Comparison of ENCODE assay signal across 1 cellular context in the genomic region with DNA sequence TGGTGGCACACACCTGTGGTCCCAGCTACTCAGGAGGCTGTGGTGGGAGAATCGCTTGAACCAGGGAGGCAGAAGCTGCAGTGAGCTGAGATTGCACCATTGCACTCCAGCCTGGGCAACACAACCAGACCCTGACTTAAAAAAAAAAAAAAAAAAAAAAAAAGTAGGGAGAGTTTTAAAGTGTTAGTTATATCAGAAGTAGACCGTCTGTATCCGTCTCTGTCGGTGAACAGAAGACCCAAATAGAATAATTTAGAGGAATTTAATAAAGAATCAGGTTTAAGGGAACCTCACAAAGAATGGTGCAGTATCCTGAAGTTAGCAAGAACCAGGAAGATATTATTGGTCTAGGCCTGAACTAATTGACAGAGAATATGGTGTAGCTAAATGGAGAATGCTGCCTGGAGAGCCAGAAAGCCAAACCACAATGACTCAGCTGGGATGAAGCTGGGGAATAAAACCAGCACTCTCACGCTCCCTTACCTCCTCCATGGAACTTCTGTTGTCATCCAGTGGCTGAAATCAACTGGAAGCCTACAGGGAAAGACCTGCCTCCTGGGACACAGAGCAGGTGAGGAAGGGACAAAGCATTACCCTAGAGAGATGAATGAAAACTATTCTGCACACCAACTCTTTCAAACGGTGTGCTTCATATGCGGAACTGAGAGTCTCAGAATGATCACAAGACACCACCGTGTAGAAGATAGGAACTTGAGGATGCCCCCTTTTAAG.
TF ChIP-seq lines count a peak whose summit lies in the region.

No MANE protein-coding gene starts in this region.

TF ChIP-seq in K562, 482 proteins besides CTCF, POLR2A, EP300 and RAD21 (continued from another document and continues in another):
- TF ChIP-seq ZBTB11 (CRISPR knock-in tag; IDR thresholded peaks at IDR 0.05), result no peak
- TF ChIP-seq, protein P1, sequence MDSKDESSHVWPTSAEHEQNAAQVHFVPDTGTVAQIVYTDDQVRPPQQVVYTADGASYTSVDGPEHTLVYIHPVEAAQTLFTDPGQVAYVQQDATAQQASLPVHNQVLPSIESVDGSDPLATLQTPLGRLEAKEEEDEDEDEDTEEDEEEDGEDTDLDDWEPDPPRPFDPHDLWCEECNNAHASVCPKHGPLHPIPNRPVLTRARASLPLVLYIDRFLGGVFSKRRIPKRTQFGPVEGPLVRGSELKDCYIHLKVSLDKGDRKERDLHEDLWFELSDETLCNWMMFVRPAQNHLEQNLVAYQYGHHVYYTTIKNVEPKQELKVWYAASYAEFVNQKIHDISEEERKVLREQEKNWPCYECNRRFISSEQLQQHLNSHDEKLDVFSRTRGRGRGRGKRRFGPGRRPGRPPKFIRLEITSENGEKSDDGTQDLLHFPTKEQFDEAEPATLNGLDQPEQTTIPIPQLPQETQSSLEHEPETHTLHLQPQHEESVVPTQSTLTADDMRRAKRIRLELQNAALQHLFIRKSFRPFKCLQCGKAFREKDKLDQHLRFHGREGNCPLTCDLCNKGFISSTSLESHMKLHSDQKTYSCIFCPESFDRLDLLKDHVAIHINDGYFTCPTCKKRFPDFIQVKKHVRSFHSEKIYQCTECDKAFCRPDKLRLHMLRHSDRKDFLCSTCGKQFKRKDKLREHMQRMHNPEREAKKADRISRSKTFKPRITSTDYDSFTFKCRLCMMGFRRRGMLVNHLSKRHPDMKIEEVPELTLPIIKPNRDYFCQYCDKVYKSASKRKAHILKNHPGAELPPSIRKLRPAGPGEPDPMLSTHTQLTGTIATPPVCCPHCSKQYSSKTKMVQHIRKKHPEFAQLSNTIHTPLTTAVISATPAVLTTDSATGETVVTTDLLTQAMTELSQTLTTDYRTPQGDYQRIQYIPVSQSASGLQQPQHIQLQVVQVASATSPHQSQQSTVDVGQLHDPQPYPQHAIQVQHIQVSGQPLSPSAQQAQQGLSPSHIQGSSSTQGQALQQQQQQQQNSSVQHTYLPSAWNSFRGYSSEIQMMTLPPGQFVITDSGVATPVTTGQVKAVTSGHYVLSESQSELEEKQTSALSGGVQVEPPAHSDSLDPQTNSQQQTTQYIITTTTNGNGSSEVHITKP (IDR thresholded peaks at IDR 0.05; ENCODE audit: partially characterized antibody), result no peak
- TF ChIP-seq ZNF347 (CRISPR knock-in tag; IDR thresholded peaks at IDR 0.05; ENCODE audit: low read depth), result no peak
- no peak for TF ChIP-seq FOXJ2 (tag; IDR thresholded peaks at IDR 0.05)
- TF ChIP-seq C11orf30 (IDR thresholded peaks at IDR 0.05; ENCODE audit: low read depth), result peak; percentile 86
- peak; percentile 80 for TF ChIP-seq MAFG (tag; conservative IDR thresholded peaks at IDR 0.05)
- TF ChIP-seq TSHZ1 (CRISPR knock-in tag; IDR thresholded peaks at IDR 0.05), result no peak
- no peak for TF ChIP-seq TSC22D4 (tag; IDR thresholded peaks at IDR 0.05)
- no peak for TF ChIP-seq SNRNP70 (optimal IDR thresholded peaks at IDR 0.05; ENCODE audit: low read depth, low read length)
- no peak for TF ChIP-seq SNIP1 (IDR thresholded peaks at IDR 0.05; ENCODE audit: low read depth)
- TF ChIP-seq NBN (IDR thresholded peaks at IDR 0.05; ENCODE audit: low read depth), result no peak
- TF ChIP-seq, protein P2, sequence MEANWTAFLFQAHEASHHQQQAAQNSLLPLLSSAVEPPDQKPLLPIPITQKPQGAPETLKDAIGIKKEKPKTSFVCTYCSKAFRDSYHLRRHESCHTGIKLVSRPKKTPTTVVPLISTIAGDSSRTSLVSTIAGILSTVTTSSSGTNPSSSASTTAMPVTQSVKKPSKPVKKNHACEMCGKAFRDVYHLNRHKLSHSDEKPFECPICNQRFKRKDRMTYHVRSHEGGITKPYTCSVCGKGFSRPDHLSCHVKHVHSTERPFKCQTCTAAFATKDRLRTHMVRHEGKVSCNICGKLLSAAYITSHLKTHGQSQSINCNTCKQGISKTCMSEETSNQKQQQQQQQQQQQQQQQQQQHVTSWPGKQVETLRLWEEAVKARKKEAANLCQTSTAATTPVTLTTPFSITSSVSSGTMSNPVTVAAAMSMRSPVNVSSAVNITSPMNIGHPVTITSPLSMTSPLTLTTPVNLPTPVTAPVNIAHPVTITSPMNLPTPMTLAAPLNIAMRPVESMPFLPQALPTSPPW (CRISPR knock-in tag; IDR thresholded peaks at IDR 0.05), result no peak
- no peak for TF ChIP-seq RBM25 (IDR thresholded peaks at IDR 0.05; ENCODE audit: low read depth, low read length, severe bottlenecking)
- TF ChIP-seq HIVEP1 (CRISPR knock-in tag; IDR thresholded peaks at IDR 0.05), result no peak
- TF ChIP-seq ELK3 (CRISPR knock-in tag; IDR thresholded peaks at IDR 0.05), result no peak
- no peak for TF ChIP-seq MBD1 (CRISPR knock-in tag; IDR thresholded peaks at IDR 0.05)
- TF ChIP-seq ARHGAP35 (IDR thresholded peaks at IDR 0.05; ENCODE audit: partially characterized antibody), result no peak
- TF ChIP-seq KAT2B (IDR thresholded peaks at IDR 0.05; ENCODE audit: low read depth, low read length), result no peak
- no peak for TF ChIP-seq PYGO2 (tag; IDR thresholded peaks at IDR 0.05)
- no peak for TF ChIP-seq ZNF696 (CRISPR knock-in tag; conservative IDR thresholded peaks at IDR 0.05)
- TF ChIP-seq, protein P3, sequence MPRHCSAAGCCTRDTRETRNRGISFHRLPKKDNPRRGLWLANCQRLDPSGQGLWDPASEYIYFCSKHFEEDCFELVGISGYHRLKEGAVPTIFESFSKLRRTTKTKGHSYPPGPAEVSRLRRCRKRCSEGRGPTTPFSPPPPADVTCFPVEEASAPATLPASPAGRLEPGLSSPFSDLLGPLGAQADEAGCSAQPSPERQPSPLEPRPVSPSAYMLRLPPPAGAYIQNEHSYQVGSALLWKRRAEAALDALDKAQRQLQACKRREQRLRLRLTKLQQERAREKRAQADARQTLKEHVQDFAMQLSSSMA (CRISPR knock-in tag; IDR thresholded peaks at IDR 0.05), result no peak
- no peak for TF ChIP-seq ZNF3 (CRISPR knock-in tag; IDR thresholded peaks at IDR 0.05)
- 0 out of 2 replicates have a peak, but pooled peaks have one; percentile 24 for TF ChIP-seq CTBP1 (IDR thresholded peaks at IDR 0.05; ENCODE audit: borderline replicate concordance)
- TF ChIP-seq, protein P4, sequence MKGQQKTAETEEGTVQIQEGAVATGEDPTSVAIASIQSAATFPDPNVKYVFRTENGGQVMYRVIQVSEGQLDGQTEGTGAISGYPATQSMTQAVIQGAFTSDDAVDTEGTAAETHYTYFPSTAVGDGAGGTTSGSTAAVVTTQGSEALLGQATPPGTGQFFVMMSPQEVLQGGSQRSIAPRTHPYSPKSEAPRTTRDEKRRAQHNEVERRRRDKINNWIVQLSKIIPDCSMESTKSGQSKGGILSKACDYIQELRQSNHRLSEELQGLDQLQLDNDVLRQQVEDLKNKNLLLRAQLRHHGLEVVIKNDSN (CRISPR knock-in tag; IDR thresholded peaks at IDR 0.05), result no peak
- no peak for TF ChIP-seq ZFP36 (IDR thresholded peaks at IDR 0.05; ENCODE audit: low read depth, low read length, partially characterized antibody)
- no peak for TF ChIP-seq ZNF253 (CRISPR knock-in tag; conservative IDR thresholded peaks at IDR 0.05)
- TF ChIP-seq, protein P5, sequence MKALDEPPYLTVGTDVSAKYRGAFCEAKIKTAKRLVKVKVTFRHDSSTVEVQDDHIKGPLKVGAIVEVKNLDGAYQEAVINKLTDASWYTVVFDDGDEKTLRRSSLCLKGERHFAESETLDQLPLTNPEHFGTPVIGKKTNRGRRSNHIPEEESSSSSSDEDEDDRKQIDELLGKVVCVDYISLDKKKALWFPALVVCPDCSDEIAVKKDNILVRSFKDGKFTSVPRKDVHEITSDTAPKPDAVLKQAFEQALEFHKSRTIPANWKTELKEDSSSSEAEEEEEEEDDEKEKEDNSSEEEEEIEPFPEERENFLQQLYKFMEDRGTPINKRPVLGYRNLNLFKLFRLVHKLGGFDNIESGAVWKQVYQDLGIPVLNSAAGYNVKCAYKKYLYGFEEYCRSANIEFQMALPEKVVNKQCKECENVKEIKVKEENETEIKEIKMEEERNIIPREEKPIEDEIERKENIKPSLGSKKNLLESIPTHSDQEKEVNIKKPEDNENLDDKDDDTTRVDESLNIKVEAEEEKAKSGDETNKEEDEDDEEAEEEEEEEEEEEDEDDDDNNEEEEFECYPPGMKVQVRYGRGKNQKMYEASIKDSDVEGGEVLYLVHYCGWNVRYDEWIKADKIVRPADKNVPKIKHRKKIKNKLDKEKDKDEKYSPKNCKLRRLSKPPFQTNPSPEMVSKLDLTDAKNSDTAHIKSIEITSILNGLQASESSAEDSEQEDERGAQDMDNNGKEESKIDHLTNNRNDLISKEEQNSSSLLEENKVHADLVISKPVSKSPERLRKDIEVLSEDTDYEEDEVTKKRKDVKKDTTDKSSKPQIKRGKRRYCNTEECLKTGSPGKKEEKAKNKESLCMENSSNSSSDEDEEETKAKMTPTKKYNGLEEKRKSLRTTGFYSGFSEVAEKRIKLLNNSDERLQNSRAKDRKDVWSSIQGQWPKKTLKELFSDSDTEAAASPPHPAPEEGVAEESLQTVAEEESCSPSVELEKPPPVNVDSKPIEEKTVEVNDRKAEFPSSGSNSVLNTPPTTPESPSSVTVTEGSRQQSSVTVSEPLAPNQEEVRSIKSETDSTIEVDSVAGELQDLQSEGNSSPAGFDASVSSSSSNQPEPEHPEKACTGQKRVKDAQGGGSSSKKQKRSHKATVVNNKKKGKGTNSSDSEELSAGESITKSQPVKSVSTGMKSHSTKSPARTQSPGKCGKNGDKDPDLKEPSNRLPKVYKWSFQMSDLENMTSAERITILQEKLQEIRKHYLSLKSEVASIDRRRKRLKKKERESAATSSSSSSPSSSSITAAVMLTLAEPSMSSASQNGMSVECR (CRISPR knock-in tag; IDR thresholded peaks at IDR 0.05), result no peak
- TF ChIP-seq, protein P6, sequence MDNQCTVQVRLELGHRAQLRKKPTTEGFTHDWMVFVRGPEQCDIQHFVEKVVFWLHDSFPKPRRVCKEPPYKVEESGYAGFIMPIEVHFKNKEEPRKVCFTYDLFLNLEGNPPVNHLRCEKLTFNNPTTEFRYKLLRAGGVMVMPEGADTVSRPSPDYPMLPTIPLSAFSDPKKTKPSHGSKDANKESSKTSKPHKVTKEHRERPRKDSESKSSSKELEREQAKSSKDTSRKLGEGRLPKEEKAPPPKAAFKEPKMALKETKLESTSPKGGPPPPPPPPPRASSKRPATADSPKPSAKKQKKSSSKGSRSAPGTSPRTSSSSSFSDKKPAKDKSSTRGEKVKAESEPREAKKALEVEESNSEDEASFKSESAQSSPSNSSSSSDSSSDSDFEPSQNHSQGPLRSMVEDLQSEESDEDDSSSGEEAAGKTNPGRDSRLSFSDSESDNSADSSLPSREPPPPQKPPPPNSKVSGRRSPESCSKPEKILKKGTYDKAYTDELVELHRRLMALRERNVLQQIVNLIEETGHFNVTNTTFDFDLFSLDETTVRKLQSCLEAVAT (IDR thresholded peaks at IDR 0.05), result peak in 1 of 2 experiments; percentile 83; a peak in 2 of 4 replicates
